ENCODE assay signal across 1 cellular context in genomic region chr15:67063689-67064606, GRCh38.
TF ChIP-seq lines count a peak whose summit lies in the region.

No MANE protein-coding gene starts in this region.

TF ChIP-seq in HepG2, 621 proteins besides CTCF, POLR2A, EP300 and RAD21 (continued from another document and continues in another):
- peak; percentile 30; the same call in 1 of the 2 replicates for TF ChIP-seq ZNF318 (CRISPR knock-in tag; IDR thresholded peaks at IDR 0.05)
- peak; percentile 62; the same call in 1 of the 2 replicates for TF ChIP-seq ZNF772 (CRISPR knock-in tag; IDR thresholded peaks at IDR 0.05)
- 0 out of 2 replicates have a peak, but pooled peaks have one; percentile 48 for TF ChIP-seq ZSCAN21 (CRISPR knock-in tag; IDR thresholded peaks at IDR 0.05; ENCODE audit: borderline replicate concordance)
- 0 out of 2 replicates have a peak, but pooled peaks have one; percentile 20 for TF ChIP-seq ZNF44 (CRISPR knock-in tag; IDR thresholded peaks at IDR 0.05)
- TF ChIP-seq CEBPZ (IDR thresholded peaks at IDR 0.05; ENCODE audit: low read length) = no peak
- TF ChIP-seq KLF15 (CRISPR knock-in tag; IDR thresholded peaks at IDR 0.05; ENCODE audit: borderline replicate concordance) = no peak
- TF ChIP-seq CHD4 (IDR thresholded peaks at IDR 0.05; ENCODE audit: borderline replicate concordance, low read length) = no peak; the same call in 1 of the 2 replicates
- TF ChIP-seq TBL1XR1 (IDR thresholded peaks at IDR 0.05; ENCODE audit: borderline replicate concordance, low read length, partially characterized antibody) = no peak
- TF ChIP-seq ZNF781 (CRISPR knock-in tag; IDR thresholded peaks at IDR 0.05; ENCODE audit: borderline replicate concordance, not compliant biosample characterization) = peak; percentile 57
- TF ChIP-seq ZNF512 (CRISPR knock-in tag; IDR thresholded peaks at IDR 0.05) = no peak
- TF ChIP-seq CHD2 (IDR thresholded peaks at IDR 0.05; ENCODE audit: low read depth, low read length) = no peak
- no peak for TF ChIP-seq PTBP1 (IDR thresholded peaks at IDR 0.05; ENCODE audit: low read depth, low read length, poor library complexity, severe bottlenecking)
- TF ChIP-seq ZNF3 (CRISPR knock-in tag; IDR thresholded peaks at IDR 0.05) = peak; percentile 65; the same call in 1 of the 2 replicates
- no peak for TF ChIP-seq ZNF326 (CRISPR knock-in tag; IDR thresholded peaks at IDR 0.05; ENCODE audit: borderline replicate concordance)
- no peak for TF ChIP-seq EHMT2 (IDR thresholded peaks at IDR 0.05; ENCODE audit: borderline replicate concordance, low read depth, low read length)
- no peak for TF ChIP-seq ZIK1 (CRISPR knock-in tag; IDR thresholded peaks at IDR 0.05; ENCODE audit: borderline replicate concordance, low read depth)
- no peak for TF ChIP-seq RARG (CRISPR knock-in tag; IDR thresholded peaks at IDR 0.05; ENCODE audit: low read depth)
- TF ChIP-seq SKIL (CRISPR knock-in tag; IDR thresholded peaks at IDR 0.05; ENCODE audit: borderline replicate concordance) = peak; percentile 64
- peak; percentile 50; the same call in 1 of the 2 replicates for TF ChIP-seq ZSCAN12 (CRISPR knock-in tag; IDR thresholded peaks at IDR 0.05)
- TF ChIP-seq FOXA1 (IDR thresholded peaks at IDR 0.05) = no peak
- peak; percentile 31; the same call in 1 of the 2 replicates for TF ChIP-seq FOXA1 (CRISPR knock-in tag; IDR thresholded peaks at IDR 0.05)
- no peak for TF ChIP-seq RELA (CRISPR knock-in tag; IDR thresholded peaks at IDR 0.05)
- TF ChIP-seq PRMT3 (CRISPR knock-in tag; IDR thresholded peaks at IDR 0.05; ENCODE audit: borderline replicate concordance, low read depth) = no peak
- TF ChIP-seq PAWR (CRISPR knock-in tag; IDR thresholded peaks at IDR 0.05; ENCODE audit: borderline replicate concordance) = no peak
- TF ChIP-seq ZC3H13 (CRISPR knock-in tag; IDR thresholded peaks at IDR 0.05) = no peak
- TF ChIP-seq SATB2 (CRISPR knock-in tag; IDR thresholded peaks at IDR 0.05) = no peak
- no peak for TF ChIP-seq ZBTB25 (CRISPR knock-in tag; IDR thresholded peaks at IDR 0.05)
- no peak for TF ChIP-seq RFXAP (CRISPR knock-in tag; IDR thresholded peaks at IDR 0.05; ENCODE audit: borderline replicate concordance)
- no peak for TF ChIP-seq ISX (CRISPR knock-in tag; conservative IDR thresholded peaks at IDR 0.05)
- peak; percentile 53; the same call in 1 of the 2 replicates for TF ChIP-seq ZBTB8A (CRISPR knock-in tag; IDR thresholded peaks at IDR 0.05; ENCODE audit: borderline replicate concordance, low read depth)
- no peak for TF ChIP-seq ZNF597 (CRISPR knock-in tag; IDR thresholded peaks at IDR 0.05)
- TF ChIP-seq KAT7 (CRISPR knock-in tag; IDR thresholded peaks at IDR 0.05; ENCODE audit: borderline replicate concordance) = no peak; the same call in 1 of the 2 replicates
- no peak for TF ChIP-seq ZNF333 (CRISPR knock-in tag; IDR thresholded peaks at IDR 0.05; ENCODE audit: borderline replicate concordance)
- TF ChIP-seq CREM (IDR thresholded peaks at IDR 0.05) = peak; percentile 55; the same call in 1 of the 2 replicates
- no peak for TF ChIP-seq CREM (CRISPR knock-in tag; IDR thresholded peaks at IDR 0.05)
- no peak; the same call in 1 of the 2 replicates for TF ChIP-seq ZXDC (CRISPR knock-in tag; IDR thresholded peaks at IDR 0.05)
- no peak for TF ChIP-seq ZNF569 (CRISPR knock-in tag; IDR thresholded peaks at IDR 0.05; ENCODE audit: borderline replicate concordance)
- TF ChIP-seq TAF1 (CRISPR knock-in tag; IDR thresholded peaks at IDR 0.05) = peak; percentile 61
- TF ChIP-seq ZNF362 (CRISPR knock-in tag; IDR thresholded peaks at IDR 0.05; ENCODE audit: borderline replicate concordance) = peak; percentile 97
